In genomic region chr3:113212845-113213375, GRCh38 we compare ENCODE assay signal across 10 cellular contexts. TPM values are rescaled to one million over a fixed set of nuclear protein-coding genes. Genes with fewer than 3 reads are reported as not detected.
DNase-seq lines count a peak whose midpoint lies in the region; TF ChIP-seq lines count a peak whose summit lies in the region.
"Had no signal": no experiment of that assay in that cellular context is flagged by ENCODE, and none has a peak within 500 bp of the region (broad histone marks: within the 10 kb centered on the region; RNA-seq: fewer than 3 reads in every experiment).

No MANE protein-coding gene starts in this region.

- peak overlapping the region; percentile 80 for H3K4ac ChIP-seq in neuronal stem cell (ENCODE audit: low read length)

- H3K18ac ChIP-seq in neuronal stem cell (ENCODE audit: low read length) = peak overlapping the region; percentile 100

- H3K36me3 ChIP-seq in NT2/D1 (ENCODE audit: insufficient read depth, insufficient read length, low read length) (peaks cover 10% of the 10 kb centered on the region), neuronal stem cell (replicated peaks in 1 of 2; ENCODE audit: control insufficient read depth in 2 of 2, insufficient read depth in 2 of 2, low read length in 2 of 2) (peaks cover 15 to 35% of the 10 kb centered on the region in 2 donors)
- no peaks in the 10 kb centered on the region for H3K36me3 ChIP-seq in effector memory CD4-positive, alpha-beta T cell (ENCODE audit: control insufficient read depth, insufficient read depth, low read length)

- H2AFZ ChIP-seq in neuronal stem cell (ENCODE audit: low read length) = peak overlapping the region; percentile 88

- peak overlapping the region; percentile 93 for H2AK5ac ChIP-seq in neuronal stem cell (ENCODE audit: low read depth, low read length)

- peak overlapping the region; percentile 85 for H3K4me3 ChIP-seq in AG10803 (ENCODE audit: low read length)
- peak overlapping the region; percentile 81 for H3K4me3 ChIP-seq in NT2/D1 (ENCODE audit: insufficient read length, low read depth)
- peak overlapping the region; percentile 57 for H3K4me3 ChIP-seq in epithelial cell of esophagus (ENCODE audit: low read length)
- H3K4me3 ChIP-seq in neuronal stem cell (ENCODE audit: low read length in 2 of 2) = peak overlapping the region; percentile 61 to 97
- H3K4me3 ChIP-seq in effector memory CD4-positive, alpha-beta T cell (ENCODE audit: insufficient read depth, low read depth, low read length, poor library complexity, severe bottlenecking) = no peak overlapping the region

- H3K27me3 ChIP-seq in NT2/D1 (ENCODE audit: insufficient read depth, insufficient read length) = peaks cover 20% of the 10 kb centered on the region
- H3K27me3 ChIP-seq in neuronal stem cell (ENCODE audit: control insufficient read depth in 3 of 3, insufficient read depth in 3 of 3, low read depth in 1 of 3, low read length in 3 of 3) = no peaks in the 10 kb centered on the region
- peaks cover 3% of the 10 kb centered on the region for H3K27me3 ChIP-seq in effector memory CD4-positive, alpha-beta T cell (replicated peaks; ENCODE audit: control insufficient read depth, insufficient read depth, low read length, poor library complexity, severe bottlenecking)

- H3K27ac ChIP-seq in neuronal stem cell (replicated peaks; ENCODE audit: low read length) = peak overlapping the region; percentile 92
- no peak overlapping the region for H3K27ac ChIP-seq in effector memory CD4-positive, alpha-beta T cell (ENCODE audit: insufficient read depth, low read length, poor library complexity, severe bottlenecking)

- no peak overlapping the region for H4K8ac ChIP-seq in neuronal stem cell (ENCODE audit: low read depth, low read length)

- no peak overlapping the region for H2BK12ac ChIP-seq in neuronal stem cell (ENCODE audit: low read length)

- TF ChIP-seq CTCF in AG10803 (conservative IDR thresholded peaks at IDR 0.05; ENCODE audit: low read length) (no peak), epithelial cell of esophagus (IDR thresholded peaks at IDR 0.05; ENCODE audit: insufficient read depth, low read depth, low read length, missing control alignments) (no peak)

- WGBS in neuronal stem cell (ENCODE audit: extremely low coverage in 2 of 2, insufficient read length in 2 of 2, insufficient replicate concordance in 1 of 2), 2 donors = no CpG with 5 or more reads among the region's 4 CpGs

- H2BK5ac ChIP-seq in neuronal stem cell (ENCODE audit: low read length) = peak overlapping the region; percentile 100

- peak overlapping the region; percentile 41 for H4K91ac ChIP-seq in neuronal stem cell (ENCODE audit: low read depth, low read length, poor library complexity)

- H3K4me1 ChIP-seq in NT2/D1 (ENCODE audit: insufficient read depth, insufficient read length) = peaks cover 6% of the 10 kb centered on the region
- H3K4me1 ChIP-seq in neuronal stem cell (ENCODE audit: control insufficient read depth in 2 of 2, insufficient read depth in 1 of 2, low read depth in 1 of 2, low read length in 2 of 2) = peaks cover 14 to 24% of the 10 kb centered on the region in 2 donors
- H3K4me1 ChIP-seq in effector memory CD4-positive, alpha-beta T cell (ENCODE audit: control insufficient read depth, insufficient read depth, low read length, poor library complexity, severe bottlenecking) = peaks cover 4% of the 10 kb centered on the region

- H3K4me2 ChIP-seq in neuronal stem cell (ENCODE audit: insufficient read depth, low read length, poor library complexity, severe bottlenecking) = peak overlapping the region; percentile 83

- H2BK15ac ChIP-seq in neuronal stem cell (ENCODE audit: low read length) = peak overlapping the region; percentile 96

- H3K23ac ChIP-seq in neuronal stem cell (ENCODE audit: low read depth, low read length, poor library complexity) = peak overlapping the region; percentile 47

- peaks cover 7% of the 10 kb centered on the region for H3K79me1 ChIP-seq in neuronal stem cell (ENCODE audit: low read depth, low read length)

- peak overlapping the region; percentile 92 for H2BK120ac ChIP-seq in neuronal stem cell (ENCODE audit: low read depth, low read length)

- no peak for DNase-seq in AG10803 (ENCODE audit: low read depth)
- DNase-seq in NT2/D1 (ENCODE audit: low read depth, low spot score) = no peak
- no peak for DNase-seq in epithelial cell of esophagus (ENCODE audit: low read depth)
- no peak for DNase-seq in neuronal stem cell (ENCODE audit: low spot score)
- DNase-seq in activated gamma-delta T cell (lab: John Stamatoyannopoulos, UW) = no peak
- no peak for DNase-seq in middle frontal gyrus (ENCODE audit: extremely low spot score, low spot score)
- no peak for DNase-seq in effector memory CD4-positive, alpha-beta T cell
- DNase-seq in NCI-H1930 (lab: John Stamatoyannopoulos, UW) = no peak
- DNase-seq: activated CD4-positive, alpha-beta T cell treated with anti-CD3 and anti-CD28 coated beads, Interleukin-2, amount 50 U/mL, for 4 hours; NCI-H2029 treated with DMSO at 0.1 percent for 48 hours had no signal

- no peaks in the 10 kb centered on the region for H3K9me3 ChIP-seq in NT2/D1 (ENCODE audit: insufficient read depth, low read length)
- no peaks in the 10 kb centered on the region for H3K9me3 ChIP-seq in neuronal stem cell (replicated peaks in 1 of 2; ENCODE audit: control insufficient read depth in 2 of 2, insufficient read depth in 1 of 2, low read depth in 1 of 2, low read length in 2 of 2)
- no peaks in the 10 kb centered on the region for H3K9me3 ChIP-seq in effector memory CD4-positive, alpha-beta T cell (ENCODE audit: control insufficient read depth, low read length)

- H3K14ac ChIP-seq in neuronal stem cell (ENCODE audit: low read length) = peak overlapping the region; percentile 59

- peak overlapping the region; percentile 90 for H3K9ac ChIP-seq in NT2/D1 (ENCODE audit: insufficient read length, low read depth)
- H3K9ac ChIP-seq in neuronal stem cell (ENCODE audit: low read depth, low read length, poor library complexity) = peak overlapping the region; percentile 100

RNA-seq across cellular contexts. Expression of gene BOC, which starts 1.6 kb away (rescaled TPM):
- polyA plus RNA-seq in neuronal stem cell (2013, experiment 1 of 2) = 180 TPM
- polyA plus RNA-seq in neuronal stem cell (2013, experiment 2 of 2) = 180 TPM
